Comparison of ENCODE assay signal across 13 cellular contexts in genomic region chr9:115240676-115241075, GRCh38.
DNase-seq lines count a peak whose midpoint lies in the region; ATAC-seq lines count a peak whose summit lies in the region.
"Had no signal": no experiment of that assay in that cellular context is flagged by ENCODE, and none has a peak within 500 bp of the region (broad histone marks: within the 10 kb centered on the region; RNA-seq: fewer than 3 reads in every experiment).

No MANE protein-coding gene starts in this region.

- no peak for ATAC-seq in HG03571 (IDR thresholded peaks at IDR 0.05; ENCODE audit: unreplicated experiment)
- ATAC-seq: CD8-positive, alpha-beta T cell; HCT116 had no signal

- DNase-seq in EH (ENCODE audit: low read depth) (peak; percentile 35), M059J (ENCODE audit: low read depth) (peak; percentile 40), fibroblast of gingiva (ENCODE audit: low read depth) (peak; percentile 80), NCI-H2171 treated with DMSO at 0.1 percent for 48 hours (lab: John Stamatoyannopoulos, UW) (no peak), NCI-H2107 treated with DMSO at 0.1 percent for 48 hours (lab: John Stamatoyannopoulos, UW; ENCODE audit: unreplicated experiment) (no peak), NCI-H748 (lab: John Stamatoyannopoulos, UW; ENCODE audit: unreplicated experiment) (no peak)
- DNase-seq: CD8-positive, alpha-beta T cell; COR-L47; DMS153; DMS79 treated with DMSO at 0.1 percent for 48 hours; GDM1 had no signal

Comparison
In these comparisons a context has a peak if more than half of its experiments do, and no peak if none do; other contexts are left out.
1. DNase-seq: peak in EH (single experiment), M059J (single experiment) and fibroblast of gingiva (single experiment); none in NCI-H2171 treated with DMSO at 0.1 percent for 48 hours (single experiment), NCI-H2107 treated with DMSO at 0.1 percent for 48 hours (single experiment) and NCI-H748 (single experiment).